Comparison of ENCODE assay signal across 8 cellular contexts in genomic region chr17:50478391-50479361, GRCh38. TPM values are rescaled to one million over a fixed set of nuclear protein-coding genes. Genes with fewer than 3 reads are reported as not detected.
DNase-seq lines count a peak whose midpoint lies in the region; ATAC-seq and TF ChIP-seq lines count a peak whose summit lies in the region.

TSS of gene RSAD1 (plus strand) at chr17:50478860. CDS start at chr17:50478885, 25 bp downstream.

- H3F3A ChIP-seq in MM.1S (ENCODE audit: insufficient read depth, low read length) = peaks cover 12% of the 10 kb centered on the region

- peak within 1 kb of the TSS; percentile 81 for H3K4me3 ChIP-seq in MM.1S (ENCODE audit: low read length)
- H3K4me3 ChIP-seq in SJSA1 = peak within 1 kb of the TSS; percentile 58
- H3K4me3 ChIP-seq in gastroesophageal sphincter = peak within 1 kb of the TSS; percentile 82 to 83

- peak within 1 kb of the TSS; percentile 61 for H3K9ac ChIP-seq in MM.1S (ENCODE audit: low read length)

- H2AFZ ChIP-seq in MM.1S (ENCODE audit: low read length) = peak within 1 kb of the TSS; percentile 100

- H3K79me2 ChIP-seq in MM.1S (ENCODE audit: low read length) = peaks cover 9% of the 10 kb centered on the region

- H3K9me2 ChIP-seq in MM.1S (replicated peaks; ENCODE audit: insufficient read depth, low read length) = no peaks in the 10 kb centered on the region

- H3K4me1 ChIP-seq in MM.1S (ENCODE audit: low read length) (peaks cover 9% of the 10 kb centered on the region; the same call in 1 of the 2 replicates), SJSA1 (replicated peaks) (peaks cover 13% of the 10 kb centered on the region), gastroesophageal sphincter (peaks cover 0 to 50% (median 8%) of the 10 kb centered on the region in 3 donors)

- H4K20me1 ChIP-seq in MM.1S (ENCODE audit: insufficient read depth, low read length) = no peaks in the 10 kb centered on the region

- TF ChIP-seq POLR2A in gastroesophageal sphincter (IDR thresholded peaks at IDR 0.05) = peak; percentile 92 to 96

- H3K9me3 ChIP-seq in MM.1S (replicated peaks; ENCODE audit: insufficient read depth, low read length) (no peaks in the 10 kb centered on the region), SJSA1 (replicated peaks) (no peaks in the 10 kb centered on the region), gastroesophageal sphincter (no peaks in the 10 kb centered on the region)

- H3K27me3 ChIP-seq in MM.1S (replicated peaks; ENCODE audit: insufficient read depth, low read length) (no peaks in the 10 kb centered on the region), SJSA1 (replicated peaks) (no peaks in the 10 kb centered on the region), gastroesophageal sphincter (peaks cover 16% of the 10 kb centered on the region)

- peak; percentile 87 for ATAC-seq in gastroesophageal sphincter

- DNase-seq in GM04503 (ENCODE audit: low read depth) = peak; percentile 37
- peak; percentile 88 for DNase-seq in HCEC 1CT
- DNase-seq in MM.1S = peak; percentile 87
- DNase-seq in SJSA1 (ENCODE audit: low read depth in 1 of 2, low spot score in 2 of 2) = peak; percentile 92 to 95
- peak; percentile 63 to 81 (median 70) for DNase-seq in activated naive CD4-positive, alpha-beta T cell (lab: John Stamatoyannopoulos, UW)
- DNase-seq in nucleus accumbens (lab: John Stamatoyannopoulos, UW) = peak in 55 of 56 donors; percentile 25 to 87 (median 74)
- peak; percentile 79 for DNase-seq in superior temporal gyrus (ENCODE audit: extremely low spot score)

- H3K36me3 ChIP-seq in MM.1S (replicated peaks; ENCODE audit: insufficient read depth, low read length) (no peaks in the 10 kb centered on the region; the same call in 1 of the 2 replicates), SJSA1 (peaks cover 16% of the 10 kb centered on the region), gastroesophageal sphincter (peaks cover 0 to 19% of the 10 kb centered on the region in 2 donors)

- 0% methylated on average over 1 to 12 of the region's 75 CpGs for WGBS in gastroesophageal sphincter (ENCODE audit: low coverage in 1 of 2), 2 donors

- TF ChIP-seq CTCF in MM.1S (IDR thresholded peaks at IDR 0.05; ENCODE audit: low read length) (peak; percentile 74), gastroesophageal sphincter (IDR thresholded peaks at IDR 0.05) (peak in 3 of 4 experiments; percentile 90 to 94 (median 93))

- H3K27ac ChIP-seq in MM.1S (ENCODE audit: low read length) (peak within 1 kb of the TSS; percentile 57; the same call in 1 of the 2 replicates), SJSA1 (peak within 1 kb of the TSS; percentile 30), gastroesophageal sphincter (peak within 1 kb of the TSS; percentile 78 to 93 (median 88))

- no peak for TF ChIP-seq EP300 in gastroesophageal sphincter (IDR thresholded peaks at IDR 0.05)

- peak within 1 kb of the TSS; percentile 80 for H3K4me2 ChIP-seq in MM.1S (ENCODE audit: low read depth, low read length)

RNA-seq across cellular contexts. Expression of gene RSAD1, which starts in this region (rescaled TPM):
- 10.0 and 15.8 TPM in 2 replicates for total RNA-seq in SJSA1 (2014; rRNA removed; shearing (Covaris generic))
- total RNA-seq in gastroesophageal sphincter = 10 to 100 TPM; 10.7 to 26.3 (median 21.3) TPM

Comparison
In these comparisons a context has a peak if more than half of its experiments do, and no peak if none do; other contexts are left out.
1. Peak in every context shown above with its lines: DNase-seq, ATAC-seq, H3K4me3 ChIP-seq and H3K27ac ChIP-seq.
2. DNase-seq: peak in every context shown above with its lines; median percentile 94 in SJSA1; 88 in HCEC 1CT; 87 in MM.1S; 79 in superior temporal gyrus; 74 in nucleus accumbens; 70 in activated naive CD4-positive, alpha-beta T cell; 37 in GM04503.
3. H3K27ac ChIP-seq: peak in every context shown above with its lines; median percentile 88 in gastroesophageal sphincter; 57 in MM.1S; 30 in SJSA1.